Comparison of ENCODE assay signal across 1 cellular context in genomic region chr18:34957119-34957863, GRCh38.
TF ChIP-seq lines count a peak whose summit lies in the region.

No MANE protein-coding gene starts in this region.

TF ChIP-seq in WTC11, 78 proteins besides CTCF, POLR2A, EP300 and RAD21 (continued from another document):
- TF ChIP-seq PREB (CRISPR knock-in tag; IDR thresholded peaks at IDR 0.05; ENCODE audit: borderline replicate concordance) (no peak), E2F4 (CRISPR knock-in tag; IDR thresholded peaks at IDR 0.05; ENCODE audit: borderline replicate concordance, low read depth) (no peak), ERG (CRISPR knock-in tag; IDR thresholded peaks at IDR 0.05) (no peak), NFYB (CRISPR knock-in tag; conservative IDR thresholded peaks at IDR 0.05; ENCODE audit: low read depth) (no peak), JUN (CRISPR knock-in tag; IDR thresholded peaks at IDR 0.05) (no peak), JAZF1 (CRISPR knock-in tag; IDR thresholded peaks at IDR 0.05) (no peak), IRF2 (CRISPR knock-in tag; IDR thresholded peaks at IDR 0.05; ENCODE audit: borderline replicate concordance, low read depth) (no peak), ZBTB21 (CRISPR knock-in tag; IDR thresholded peaks at IDR 0.05; ENCODE audit: borderline replicate concordance) (no peak), AR (CRISPR knock-in tag; IDR thresholded peaks at IDR 0.05) (no peak)
